In the genomic region with DNA sequence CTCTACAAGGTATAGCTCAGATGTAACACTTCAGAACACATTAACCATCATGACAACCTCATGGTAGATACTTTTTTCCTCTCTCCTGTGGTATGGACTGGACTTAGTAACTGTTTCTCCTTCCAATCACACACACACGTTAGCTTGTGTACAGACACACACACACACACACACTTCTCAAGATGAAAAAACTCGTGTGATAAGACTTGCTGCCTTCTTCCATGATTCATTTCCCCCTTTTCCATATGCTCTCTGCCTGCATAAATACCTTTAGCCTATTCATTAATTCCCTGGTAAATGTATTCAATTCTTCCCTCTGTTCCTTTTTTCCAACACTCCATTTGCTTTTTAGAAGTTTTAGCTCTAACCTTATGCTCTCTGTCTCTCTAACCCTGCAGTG, we compare ENCODE assay signal across 30 cellular contexts.
DNase-seq lines count a peak whose midpoint lies in the region; ATAC-seq, FAIRE-seq and TF ChIP-seq lines count a peak whose summit lies in the region.
"Had no signal": no experiment of that assay in that cellular context is flagged by ENCODE, and none has a peak within 500 bp of the region (broad histone marks: within the 10 kb centered on the region; RNA-seq: fewer than 3 reads in every experiment).

No MANE protein-coding gene starts in this region.

- H4K20me1 ChIP-seq in astrocyte (ENCODE audit: insufficient read depth, low read length): no peaks in the 10 kb centered on the region
- H4K20me1 ChIP-seq in fibroblast of lung (ENCODE audit: control insufficient read depth, extremely low read depth, insufficient read depth, low read length): no peaks in the 10 kb centered on the region
- H4K20me1 ChIP-seq: BLaER1 treated with 17β-estradiol and CSF1 and Interleukin-3, amounts not matched to agents 10 nM and 100 nM had no signal

- H3K9ac ChIP-seq in astrocyte (ENCODE audit: low read length): no peak overlapping the region
- H3K9ac ChIP-seq in fibroblast of lung (ENCODE audit: insufficient read depth, low read length): no peak overlapping the region
- H3K9ac ChIP-seq in neuronal stem cell (ENCODE audit: low read depth, low read length, poor library complexity): no peak overlapping the region
- H3K9ac ChIP-seq: BLaER1 treated with 17β-estradiol and CSF1 and Interleukin-3, amounts not matched to agents 10 nM and 100 nM had no signal

- no peak overlapping the region for H2BK5ac ChIP-seq in neuronal stem cell (ENCODE audit: low read length)

- H3K4me3 Mint-ChIP-seq in astrocyte (ENCODE audit: unreplicated experiment): no peak overlapping the region
- H3K4me3 Mint-ChIP-seq: CD4-positive, alpha-beta T cell had no signal

- H3K27ac ChIP-seq in astrocyte (ENCODE audit: low read depth, low read length) (no peak overlapping the region), fibroblast of lung (ENCODE audit: insufficient read depth, low read length) (no peak overlapping the region), neuronal stem cell (replicated peaks; ENCODE audit: low read length) (no peak overlapping the region)
- H3K27ac ChIP-seq: A549; BLaER1 treated with 17β-estradiol and CSF1 and Interleukin-3, amounts not matched to agents 10 nM and 100 nM; SK-N-MC had no signal

- H2AK5ac ChIP-seq in neuronal stem cell (ENCODE audit: low read depth, low read length): no peak overlapping the region

- no peak overlapping the region for H3K4me3 ChIP-seq in astrocyte (ENCODE audit: insufficient read depth, low read depth, low read length)
- H3K4me3 ChIP-seq in fibroblast of lung (replicated peaks in 1 of 4; ENCODE audit: control extremely low read depth in 1 of 4, insufficient read depth in 1 of 4, low read depth in 3 of 4, low read length in 4 of 4): no peak overlapping the region
- H3K4me3 ChIP-seq in neuronal stem cell (ENCODE audit: low read length in 2 of 2): no peak overlapping the region
- H3K4me3 ChIP-seq: A549; BLaER1 treated with 17β-estradiol and CSF1 and Interleukin-3, amounts not matched to agents 10 nM and 100 nM; MG63; SK-N-MC had no signal

- H2AFZ ChIP-seq in astrocyte (ENCODE audit: low read depth, low read length) (no peak overlapping the region), fibroblast of lung (ENCODE audit: low read length) (no peak overlapping the region), neuronal stem cell (ENCODE audit: low read length) (peak overlapping the region; percentile 8)

- H3K14ac ChIP-seq in neuronal stem cell (ENCODE audit: low read length): no peak overlapping the region

- H3K4me1 ChIP-seq in astrocyte (ENCODE audit: insufficient read depth, low read length) (no peaks in the 10 kb centered on the region), fibroblast of lung (ENCODE audit: control insufficient read depth, extremely low read depth, insufficient read depth, low read length) (peaks cover 11% of the 10 kb centered on the region), neuronal stem cell (ENCODE audit: control insufficient read depth in 2 of 2, insufficient read depth in 1 of 2, low read depth in 1 of 2, low read length in 2 of 2) (peaks cover 0 to 32% of the 10 kb centered on the region in 2 donors)
- H3K4me1 ChIP-seq: BLaER1 treated with 17β-estradiol and CSF1 and Interleukin-3, amounts not matched to agents 10 nM and 100 nM had no signal

- no peak overlapping the region for H4K91ac ChIP-seq in neuronal stem cell (ENCODE audit: low read depth, low read length, poor library complexity)

- H3K9me3 ChIP-seq in astrocyte (ENCODE audit: insufficient read depth, low read depth, low read length) (no peaks in the 10 kb centered on the region), fibroblast of lung (ENCODE audit: control insufficient read depth, insufficient read depth, low read depth, low read length) (no peaks in the 10 kb centered on the region), neuronal stem cell (replicated peaks in 1 of 2; ENCODE audit: control insufficient read depth in 2 of 2, insufficient read depth in 1 of 2, low read depth in 1 of 2, low read length in 2 of 2) (no peaks in the 10 kb centered on the region)
- H3K9me3 ChIP-seq: A549; BLaER1 treated with 17β-estradiol and CSF1 and Interleukin-3, amounts not matched to agents 10 nM and 100 nM; MG63 had no signal

- FAIRE-seq in astrocyte (lab: Jason Lieb, UNC): no peak
- FAIRE-seq: A549, D721Med, GM12891, H1, RCC 7860 had no signal

- H3K79me2 ChIP-seq in astrocyte (ENCODE audit: insufficient read depth, low read length) (no peaks in the 10 kb centered on the region), fibroblast of lung (ENCODE audit: control insufficient read depth, insufficient read depth, low read length) (no peaks in the 10 kb centered on the region)

- H3K36me3 Mint-ChIP-seq in astrocyte (ENCODE audit: low read depth, unreplicated experiment): no peaks in the 10 kb centered on the region

- H3K27me3 Mint-ChIP-seq in astrocyte (ENCODE audit: low read depth, unreplicated experiment): peaks cover 4% of the 10 kb centered on the region

- TF ChIP-seq CTCF in astrocyte (IDR thresholded peaks at IDR 0.05; ENCODE audit: insufficient read depth, low read depth, low read length) (no peak), fibroblast of lung (conservative IDR thresholded peaks at IDR 0.05 in 1 of 2, IDR thresholded peaks at IDR 0.05 in 1 of 2; ENCODE audit: low read depth in 1 of 2, low read length in 2 of 2) (no peak)

- H3K27ac Mint-ChIP-seq in astrocyte (ENCODE audit: unreplicated experiment): no peak overlapping the region
- H3K27ac Mint-ChIP-seq: CD4-positive, alpha-beta T cell had no signal

- no peak overlapping the region for H3K18ac ChIP-seq in neuronal stem cell (ENCODE audit: low read length)

- H3K23ac ChIP-seq in neuronal stem cell (ENCODE audit: low read depth, low read length, poor library complexity): no peak overlapping the region

- ATAC-seq in GM21526 (IDR thresholded peaks at IDR 0.05; ENCODE audit: low FRiP score, unreplicated experiment): no peak
- ATAC-seq: A549 had no signal

- no peaks in the 10 kb centered on the region for H3K36me3 ChIP-seq in astrocyte (ENCODE audit: insufficient read depth, low read length)
- H3K36me3 ChIP-seq in fibroblast of lung (ENCODE audit: control insufficient read depth, insufficient read depth, low read length): no peaks in the 10 kb centered on the region
- H3K36me3 ChIP-seq in neuronal stem cell (replicated peaks in 1 of 2; ENCODE audit: control insufficient read depth in 2 of 2, insufficient read depth in 2 of 2, low read length in 2 of 2): no peaks in the 10 kb centered on the region
- H3K36me3 ChIP-seq: BLaER1 treated with 17β-estradiol and CSF1 and Interleukin-3, amounts not matched to agents 10 nM and 100 nM; MG63 had no signal

- H3K27me3 ChIP-seq in astrocyte (ENCODE audit: insufficient read depth, low read length) (no peaks in the 10 kb centered on the region), fibroblast of lung (ENCODE audit: control insufficient read depth, insufficient read depth, low read length) (no peaks in the 10 kb centered on the region), neuronal stem cell (ENCODE audit: control insufficient read depth in 3 of 3, insufficient read depth in 3 of 3, low read depth in 1 of 3, low read length in 3 of 3) (no peaks in the 10 kb centered on the region)
- H3K27me3 ChIP-seq: BLaER1 treated with 17β-estradiol and CSF1 and Interleukin-3, amounts not matched to agents 10 nM and 100 nM; MG63 had no signal

- WGBS in neuronal stem cell (ENCODE audit: extremely low coverage in 2 of 2, insufficient read length in 2 of 2, insufficient replicate concordance in 1 of 2), 2 donors: no CpG with 5 or more reads among the region's 2 CpGs

- no peak overlapping the region for H2BK15ac ChIP-seq in neuronal stem cell (ENCODE audit: low read length)

- H3K4ac ChIP-seq in neuronal stem cell (ENCODE audit: low read length): no peak overlapping the region

- no peak overlapping the region for H2BK120ac ChIP-seq in neuronal stem cell (ENCODE audit: low read depth, low read length)

- no peaks in the 10 kb centered on the region for H3K79me1 ChIP-seq in neuronal stem cell (ENCODE audit: low read depth, low read length)

- no peak overlapping the region for H3K4me2 ChIP-seq in astrocyte (ENCODE audit: low read length)
- H3K4me2 ChIP-seq in fibroblast of lung (ENCODE audit: extremely low read depth, insufficient read depth, low read length): no peak overlapping the region
- no peak overlapping the region for H3K4me2 ChIP-seq in neuronal stem cell (ENCODE audit: insufficient read depth, low read length, poor library complexity, severe bottlenecking)
- H3K4me2 ChIP-seq: A549; BLaER1 treated with 17β-estradiol and CSF1 and Interleukin-3, amounts not matched to agents 10 nM and 100 nM had no signal

- DNase-seq in NCI-H226 (peak; percentile 47), astrocyte (ENCODE audit: low read depth) (peak; percentile 32), fibroblast of lung (ENCODE audit: low read depth in 2 of 2) (peak; percentile 15 to 38), neuronal stem cell (ENCODE audit: low spot score) (no peak), DMS53 treated with DMSO at 0.1 percent for 48 hours (lab: John Stamatoyannopoulos, UW; ENCODE audit: unreplicated experiment) (no peak), GDM1 (lab: John Stamatoyannopoulos, UW) (no peak)
- DNase-seq: AML-193; CD4-positive, alpha-beta T cell; DMS79; EL; GF-D8; HCEC 1CT; KG1; MG63; NCI-H1105 treated with DMSO at 0.1 percent for 48 hours; NCI-H146; NCI-H1930; NCI-H2107; NCI-H2227 treated with DMSO at 0.1 percent for 48 hours; NCI-H510A; NCI-H69; SIG-M5 had no signal

- H3K9me3 Mint-ChIP-seq in astrocyte (ENCODE audit: unreplicated experiment): no peaks in the 10 kb centered on the region
- H3K9me3 Mint-ChIP-seq: CD4-positive, alpha-beta T cell had no signal

- peaks cover 3% of the 10 kb centered on the region for H3K4me1 Mint-ChIP-seq in astrocyte (ENCODE audit: low read depth, unreplicated experiment)

- H4K8ac ChIP-seq in neuronal stem cell (ENCODE audit: low read depth, low read length): no peak overlapping the region

- H2BK12ac ChIP-seq in neuronal stem cell (ENCODE audit: low read length): no peak overlapping the region

Comparison
In these comparisons a context has a peak if more than half of its experiments do, and no peak if none do; other contexts are left out.
1. DNase-seq: peak in NCI-H226 (single experiment), astrocyte (single experiment) and fibroblast of lung (2 of 2); none in neuronal stem cell (single experiment), DMS53 treated with DMSO at 0.1 percent for 48 hours (single experiment) and GDM1 (single experiment).